In genomic region chr17:63696381-63696961, GRCh38 we compare ENCODE assay signal across 8 cellular contexts. TPM values are rescaled to one million over a fixed set of nuclear protein-coding genes. Genes with fewer than 3 reads are reported as not detected.
DNase-seq lines count a peak whose midpoint lies in the region; ATAC-seq and TF ChIP-seq lines count a peak whose summit lies in the region.

No MANE protein-coding gene starts in this region.

- H3K27me3 ChIP-seq in left ventricle myocardium inferior (ENCODE audit: low read depth), result no peaks in the 10 kb centered on the region

- no peak for ATAC-seq in HG02759 (IDR thresholded peaks at IDR 0.05; ENCODE audit: unreplicated experiment)
- ATAC-seq in GM21528 (IDR thresholded peaks at IDR 0.05; ENCODE audit: low FRiP score, unreplicated experiment), result no peak

- TF ChIP-seq CTCF in left ventricle myocardium inferior (IDR thresholded peaks at IDR 0.05; ENCODE audit: borderline replicate concordance), result peak; percentile 54

- intact Hi-C loops in left ventricle myocardium inferior (cut with micrococcal nuclease), result no loop called here

- DNase-seq in NCI-H2196 (lab: John Stamatoyannopoulos, UW; ENCODE audit: unreplicated experiment) (peak; percentile 42), NCI-H2196 treated with DMSO at 0.1 percent for 48 hours (lab: John Stamatoyannopoulos, UW; ENCODE audit: unreplicated experiment) (no peak), M059J (ENCODE audit: low read depth) (peak; percentile 55), left ventricle myocardium inferior (no peak)
- DNase-seq in activated CD8-positive, alpha-beta memory T cell treated with anti-CD3 and anti-CD28 coated beads, Interleukin-2, amount 50 U/mL, for 48 hours, result peak; percentile 71
- DNase-seq in stimulated activated CD8-positive, alpha-beta memory T cell treated with anti-CD3 and anti-CD28 coated beads, Interleukin-4, amount 100 ng/mL, for 48 hours, result peak; percentile 52

- H3K4me1 ChIP-seq in left ventricle myocardium inferior, result peaks cover 38% of the 10 kb centered on the region

- peaks cover 41% of the 10 kb centered on the region for H3K36me3 ChIP-seq in left ventricle myocardium inferior

- H3K27ac ChIP-seq in left ventricle myocardium inferior (replicated peaks), result peak overlapping the region; percentile 2

- no peak overlapping the region for H3K4me3 ChIP-seq in left ventricle myocardium inferior

- H3K9me3 ChIP-seq in left ventricle myocardium inferior (replicated peaks), result no peaks in the 10 kb centered on the region

RNA-seq across cellular contexts. Expression of gene LIMD2, which starts 3.5 kb away (rescaled TPM):
- total RNA-seq in M059J (2014; rRNA removed; shearing (Covaris generic)), result 4.3 and 6.8 TPM in 2 replicates
- total RNA-seq in left ventricle myocardium inferior, result 2.7 TPM

RNA-seq across cellular contexts. Expression of gene STRADA, which starts 45.1 kb away (rescaled TPM):
- 15.2 and 18.3 TPM in 2 replicates for total RNA-seq in M059J (2014; rRNA removed; shearing (Covaris generic))
- total RNA-seq in left ventricle myocardium inferior, result 14.6 TPM

Comparison
In these comparisons a context has a peak if more than half of its experiments do, and no peak if none do; other contexts are left out.
1. DNase-seq: peak in NCI-H2196 (single experiment), M059J (single experiment), activated CD8-positive, alpha-beta memory T cell treated with anti-CD3 and anti-CD28 coated beads, Interleukin-2, amount 50 U/mL, for 48 hours (single experiment) and stimulated activated CD8-positive, alpha-beta memory T cell treated with anti-CD3 and anti-CD28 coated beads, Interleukin-4, amount 100 ng/mL, for 48 hours (single experiment); none in NCI-H2196 treated with DMSO at 0.1 percent for 48 hours (single experiment) and left ventricle myocardium inferior (single experiment).